17 cellular contexts compared by ENCODE assay signal in genomic region chr11:19693146-19693545, GRCh38. TPM values are rescaled to one million over a fixed set of nuclear protein-coding genes. Genes with fewer than 3 reads are reported as not detected.
DNase-seq lines count a peak whose midpoint lies in the region; ATAC-seq and TF ChIP-seq lines count a peak whose summit lies in the region.
"Had no signal": no experiment of that assay in that cellular context is flagged by ENCODE, and none has a peak within 500 bp of the region (broad histone marks: within the 10 kb centered on the region; RNA-seq: fewer than 3 reads in every experiment).

No MANE protein-coding gene starts in this region.

- intact Hi-C loops in natural killer cell (cut with micrococcal nuclease), result no loop called here

- no peaks in the 10 kb centered on the region for H3K9me3 Mint-ChIP-seq in natural killer cell treated with Interleukin-12 subunit alpha and Interleukin-12 subunit beta and Interleukin-15 and Interleukin-18, amount 100 ng/mL, for 72 hours
- no peaks in the 10 kb centered on the region for H3K9me3 Mint-ChIP-seq in natural killer cell
- H3K9me3 Mint-ChIP-seq: CD8-positive, alpha-beta memory T cell had no signal

- TF ChIP-seq CTCF in natural killer cell (IDR thresholded peaks at IDR 0.05), result no peak

- no peak for ATAC-seq in natural killer cell treated with Interleukin-12 subunit alpha and Interleukin-12 subunit beta and Interleukin-15 and Interleukin-18, amount 100 ng/mL, for 72 hours
- no peak for ATAC-seq in natural killer cell

- no peak overlapping the region for H3K4me3 Mint-ChIP-seq in natural killer cell treated with Interleukin-12 subunit alpha and Interleukin-12 subunit beta and Interleukin-15 and Interleukin-18, amount 100 ng/mL, for 72 hours
- no peak overlapping the region for H3K4me3 Mint-ChIP-seq in natural killer cell
- H3K4me3 Mint-ChIP-seq: CD14-positive monocyte; CD4-positive, alpha-beta memory T cell; CD4-positive, CD25-positive, alpha-beta regulatory T cell; CD8-positive, alpha-beta memory T cell had no signal

- H3K36me3 Mint-ChIP-seq in natural killer cell treated with Interleukin-12 subunit alpha and Interleukin-12 subunit beta and Interleukin-15 and Interleukin-18, amount 100 ng/mL, for 72 hours, result no peaks in the 10 kb centered on the region
- H3K36me3 Mint-ChIP-seq in natural killer cell, result no peaks in the 10 kb centered on the region
- H3K36me3 Mint-ChIP-seq: CD14-positive monocyte; CD4-positive, CD25-positive, alpha-beta regulatory T cell had no signal

- H3K27ac Mint-ChIP-seq in natural killer cell treated with Interleukin-12 subunit alpha and Interleukin-12 subunit beta and Interleukin-15 and Interleukin-18, amount 100 ng/mL, for 72 hours, result no peak overlapping the region
- H3K27ac Mint-ChIP-seq in natural killer cell, result no peak overlapping the region
- H3K27ac Mint-ChIP-seq: CD14-positive monocyte; CD4-positive, alpha-beta memory T cell; CD4-positive, CD25-positive, alpha-beta regulatory T cell; CD8-positive, alpha-beta memory T cell had no signal

- H3K27me3 Mint-ChIP-seq in natural killer cell treated with Interleukin-12 subunit alpha and Interleukin-12 subunit beta and Interleukin-15 and Interleukin-18, amount 100 ng/mL, for 72 hours, result peaks cover 16 to 36% of the 10 kb centered on the region in 2 donors
- peaks cover 20 to 21% of the 10 kb centered on the region in 2 donors for H3K27me3 Mint-ChIP-seq in natural killer cell (ENCODE audit: low read depth in 2 of 2)

- H3K4me1 Mint-ChIP-seq in natural killer cell treated with Interleukin-12 subunit alpha and Interleukin-12 subunit beta and Interleukin-15 and Interleukin-18, amount 100 ng/mL, for 72 hours (ENCODE audit: low read depth in 2 of 2), result no peaks in the 10 kb centered on the region
- H3K4me1 Mint-ChIP-seq in natural killer cell, result no peaks in the 10 kb centered on the region
- H3K4me1 Mint-ChIP-seq: CD14-positive monocyte; CD4-positive, CD25-positive, alpha-beta regulatory T cell; CD8-positive, alpha-beta memory T cell had no signal

- peak; percentile 25 for DNase-seq in natural killer cell treated with Interleukin-12 subunit alpha and Interleukin-12 subunit beta and Interleukin-15 and Interleukin-18, amount 100 ng/mL, for 72 hours (ENCODE audit: low spot score)
- no peak for DNase-seq in natural killer cell
- DNase-seq in foreskin melanocyte, result peak; percentile 94
- no peak for DNase-seq in HCEC 1CT
- DNase-seq in D341Med (ENCODE audit: low spot score), result no peak
- DNase-seq: 8988T; ACHN; BE2C; C1 segment of cervical spinal cord; CD4-positive, alpha-beta memory T cell; CD4-positive, CD25-positive, alpha-beta regulatory T cell; CD8-positive, alpha-beta memory T cell; COR-L47; DMS79 treated with DMSO at 0.1 percent for 48 hours; GF-D8 had no signal

RNA-seq across cellular contexts. Expression of gene NAV2, which starts 19.5 kb away (rescaled TPM):
- under 1 TPM; 0.31 to 0.67 TPM for total RNA-seq in natural killer cell treated with Interleukin-12 subunit alpha and Interleukin-12 subunit beta and Interleukin-15 and Interleukin-18, amount 100 ng/mL, for 72 hours
- total RNA-seq in natural killer cell, result 1 to 10 TPM in 1 of 3 donors, under 1 TPM in 2; 0.14 to 1.6 (median 0.43) TPM
- total RNA-seq: A673 had no signal

Comparison
In these comparisons a context has a peak if more than half of its experiments do, and no peak if none do; other contexts are left out.
1. DNase-seq: peak in natural killer cell treated with Interleukin-12 subunit alpha and Interleukin-12 subunit beta and Interleukin-15 and Interleukin-18, amount 100 ng/mL, for 72 hours (single experiment) and foreskin melanocyte (single experiment); none in natural killer cell (single experiment), HCEC 1CT (single experiment) and D341Med (single experiment).